In genomic region chr21:42765656-42766055, GRCh38 we compare ENCODE assay signal across 22 cellular contexts.
"Had no signal": no experiment of that assay in that cellular context is flagged by ENCODE, and none has a peak within 500 bp of the region (broad histone marks: within the 10 kb centered on the region; RNA-seq: fewer than 3 reads in every experiment).

No MANE protein-coding gene starts in this region.

- H3K36me3 ChIP-seq: ovary, right atrium auricular region, right lobe of liver had no signal

- H3K4me3 Mint-ChIP-seq: memory B cell; naive thymus-derived CD8-positive, alpha-beta T cell; nephron; stimulated activated naive B cell treated with anti-CD40 and anti-IgM and Interleukin-4, amounts not matched to agents 10 μg/mL and 1 μg/mL and 100 μg/mL, for 72 hours had no signal

- H3K9me3 ChIP-seq: left lung, ovary, right atrium auricular region, right lobe of liver, stomach, testis, thyroid gland, transverse colon, upper lobe of left lung had no signal

- H3K27ac Mint-ChIP-seq: memory B cell; nephron; progenitor cell of endocrine pancreas; stimulated activated naive B cell treated with anti-CD40 and anti-IgM and Interleukin-4, amounts not matched to agents 10 μg/mL and 1 μg/mL and 100 μg/mL, for 72 hours had no signal

- H3K4me1 ChIP-seq: left lung, testis, thyroid gland, transverse colon, upper lobe of left lung had no signal

- H3K4me3 ChIP-seq: left lung, ovary, right atrium auricular region, right lobe of liver, smooth muscle cell, stomach, testis, thyroid gland, transverse colon, upper lobe of left lung had no signal

- H3K9me3 Mint-ChIP-seq: memory B cell; naive thymus-derived CD8-positive, alpha-beta T cell; nephron; stimulated activated naive B cell treated with anti-CD40 and anti-IgM and Interleukin-4, amounts not matched to agents 10 μg/mL and 1 μg/mL and 100 μg/mL, for 72 hours had no signal

- H3K4me1 Mint-ChIP-seq: memory B cell; nephron; stimulated activated naive B cell treated with anti-CD40 and anti-IgM and Interleukin-4, amounts not matched to agents 10 μg/mL and 1 μg/mL and 100 μg/mL, for 72 hours had no signal

- DNase-seq: head of caudate nucleus; hippocampal formation; left colon; ovary; right lobe of liver; stimulated activated CD4-positive, alpha-beta T cell treated with anti-CD3 and anti-CD28 coated beads, Interleukin-12 subunit alpha, Interleukin-12 subunit beta, amount 100 ng/mL, for 4 hours; stimulated activated CD4-positive, alpha-beta T cell treated with anti-CD3 and anti-CD28 coated beads, Interleukin-15, amount 100 ng/mL, for 24 hours; stimulated activated CD4-positive, alpha-beta T cell treated with anti-CD3 and anti-CD28 coated beads, Interleukin-2, amount 100 ng/mL, for 24 hours; stimulated activated CD4-positive, alpha-beta T cell treated with anti-CD3 and anti-CD28 coated beads, Interleukin-4, amount 100 ng/mL, for 1 hour; stimulated activated naive B cell treated with anti-CD40 and anti-IgM and Interleukin-4, amounts not matched to agents 10 μg/mL and 1 μg/mL and 100 μg/mL, for 72 hours; stomach; testis; thyroid gland; transverse colon; upper lobe of left lung had no signal

- H3K27ac ChIP-seq: left lung, ovary, right atrium auricular region, right lobe of liver, stomach, testis, thyroid gland, transverse colon, upper lobe of left lung had no signal

- H3K36me3 Mint-ChIP-seq: memory B cell had no signal

- H3K27me3 ChIP-seq: left lung, ovary, right atrium auricular region, right lobe of liver, stomach, testis, thyroid gland, transverse colon, upper lobe of left lung had no signal

- H3K4me2 ChIP-seq: smooth muscle cell had no signal

- H3K27me3 Mint-ChIP-seq: naive thymus-derived CD8-positive, alpha-beta T cell; progenitor cell of endocrine pancreas; stimulated activated naive B cell treated with anti-CD40 and anti-IgM and Interleukin-4, amounts not matched to agents 10 μg/mL and 1 μg/mL and 100 μg/mL, for 72 hours had no signal

- ATAC-seq: left colon; left lung; naive thymus-derived CD8-positive, alpha-beta T cell; right lobe of liver; stimulated activated naive B cell treated with anti-CD40 and anti-IgM and Interleukin-4, amounts not matched to agents 10 μg/mL and 1 μg/mL and 100 μg/mL, for 72 hours had no signal
